Comparison of ENCODE assay signal across 8 cellular contexts in genomic region chr15:65869954-65870871, GRCh38. TPM values are rescaled to one million over a fixed set of nuclear protein-coding genes. Genes with fewer than 3 reads are reported as not detected.
DNase-seq lines count a peak whose midpoint lies in the region; ATAC-seq and TF ChIP-seq lines count a peak whose summit lies in the region.

No MANE protein-coding gene starts in this region.

- 0 out of 2 replicates have a peak, but pooled peaks cover 4% of the 10 kb centered on the region for H3F3A ChIP-seq in MM.1S (ENCODE audit: insufficient read depth, low read length)

- H3K27me3 ChIP-seq in MM.1S (replicated peaks; ENCODE audit: insufficient read depth, low read length) (no peaks in the 10 kb centered on the region), WERI-Rb-1 (ENCODE audit: insufficient read depth, low read depth, severe bottlenecking) (no peaks in the 10 kb centered on the region), mononuclear cell (ENCODE audit: insufficient read depth, low read length) (no peaks in the 10 kb centered on the region), thyroid gland (no peaks in the 10 kb centered on the region)

- H3K4me1 Mint-ChIP-seq in activated naive CD4-positive, alpha-beta T cell treated with anti-CD3 and anti-CD28 coated beads for 36 hours (ENCODE audit: low read depth): peaks cover 28% of the 10 kb centered on the region

- no peaks in the 10 kb centered on the region for H3K36me3 ChIP-seq in MM.1S (replicated peaks; ENCODE audit: insufficient read depth, low read length)
- H3K36me3 ChIP-seq in WERI-Rb-1: peaks cover 6% of the 10 kb centered on the region; the same call in 1 of the 2 replicates
- no peaks in the 10 kb centered on the region for H3K36me3 ChIP-seq in thyroid gland

- H4K20me1 ChIP-seq in MM.1S (ENCODE audit: insufficient read depth, low read length): peaks cover 3% of the 10 kb centered on the region; the same call in 1 of the 2 replicates

- intact Hi-C loops in activated naive CD4-positive, alpha-beta T cell treated with anti-CD3 and anti-CD28 coated beads for 36 hours (cut with micrococcal nuclease): loop anchor here (1.0 to 5.0 kb wide), 6 partner anchors 37 to 422 kb away; partner anchors contain the start of genes DENND4A, DIS3L, DPP8 and INTS14
- intact Hi-C loops in thyroid gland (cut with DNase I): no loop called here

- CTCF ChIA-PET in activated naive CD4-positive, alpha-beta T cell treated with anti-CD3 and anti-CD28 coated beads for 36 hours (lab: Charles Lee): interaction anchor here (1.0 to 2.4 kb wide), 5 partner anchors 11 to 112 kb away, joined by 3 to 12 read pairs (median 5); no protein-coding TSS in a partner anchor

- 1 to 2% methylated on average over 43 of the region's 43 CpGs for WGBS in thyroid gland, 2 donors

- peak overlapping the region; percentile 95 for H3K27ac Mint-ChIP-seq in activated naive CD4-positive, alpha-beta T cell treated with anti-CD3 and anti-CD28 coated beads for 36 hours

- peaks cover 4% of the 10 kb centered on the region for H3K27me3 Mint-ChIP-seq in activated naive CD4-positive, alpha-beta T cell treated with anti-CD3 and anti-CD28 coated beads for 36 hours (ENCODE audit: low read depth)

- peak in 1 of 2 donors; percentile 29 for TF ChIP-seq POLR2A in thyroid gland (IDR thresholded peaks at IDR 0.05)

- peak overlapping the region; percentile 90 for H2AFZ ChIP-seq in MM.1S (ENCODE audit: low read length)

- H3K79me2 ChIP-seq in MM.1S (ENCODE audit: low read length): peaks cover 56% of the 10 kb centered on the region

- H3K9me3 ChIP-seq in MM.1S (replicated peaks; ENCODE audit: insufficient read depth, low read length): no peaks in the 10 kb centered on the region
- H3K9me3 ChIP-seq in WERI-Rb-1 (ENCODE audit: severe bottlenecking): no peaks in the 10 kb centered on the region
- no peaks in the 10 kb centered on the region for H3K9me3 ChIP-seq in mononuclear cell (ENCODE audit: low read depth, low read length)
- H3K9me3 ChIP-seq in thyroid gland: no peaks in the 10 kb centered on the region

- H3K36me3 Mint-ChIP-seq in activated naive CD4-positive, alpha-beta T cell treated with anti-CD3 and anti-CD28 coated beads for 36 hours (ENCODE audit: low read depth): peaks cover 10% of the 10 kb centered on the region

- peak overlapping the region; percentile 85 for H3K9ac ChIP-seq in MM.1S (ENCODE audit: low read length)

- no peaks in the 10 kb centered on the region for H3K9me3 Mint-ChIP-seq in activated naive CD4-positive, alpha-beta T cell treated with anti-CD3 and anti-CD28 coated beads for 36 hours

- H3K4me3 ChIP-seq in MM.1S (ENCODE audit: low read length) (peak overlapping the region; percentile 99), WERI-Rb-1 (ENCODE audit: low read depth, low read length) (peak overlapping the region; percentile 75), epithelial cell of esophagus (ENCODE audit: low read length) (peak overlapping the region; percentile 89), mononuclear cell (ENCODE audit: low read length) (peak overlapping the region; percentile 78), thyroid gland (replicated peaks in 1 of 3) (peak overlapping the region; percentile 93 to 100 (median 95))

- peak; percentile 38 for DNase-seq in activated naive CD4-positive, alpha-beta T cell treated with anti-CD3 and anti-CD28 coated beads for 36 hours
- DNase-seq in activated naive CD4-positive, alpha-beta T cell (lab: John Stamatoyannopoulos, UW): no peak
- no peak for DNase-seq in MM.1S
- DNase-seq in WERI-Rb-1: peak; percentile 20
- DNase-seq in epithelial cell of esophagus (ENCODE audit: low read depth): peak; percentile 83
- peak; percentile 57 to 63 for DNase-seq in thyroid gland

- H3K4me1 ChIP-seq in MM.1S (ENCODE audit: low read length) (peaks cover 4% of the 10 kb centered on the region; the same call in 1 of the 2 replicates), mononuclear cell (ENCODE audit: insufficient read depth, low read length) (peaks cover 26% of the 10 kb centered on the region), thyroid gland (peaks cover 13 to 18% of the 10 kb centered on the region in 2 donors)

- peak overlapping the region; percentile 99 for H3K4me3 Mint-ChIP-seq in activated naive CD4-positive, alpha-beta T cell treated with anti-CD3 and anti-CD28 coated beads for 36 hours

- TF ChIP-seq CTCF in MM.1S (IDR thresholded peaks at IDR 0.05; ENCODE audit: low read length): no peak
- TF ChIP-seq CTCF in WERI-Rb-1 (IDR thresholded peaks at IDR 0.05; ENCODE audit: low read depth, low read length): no peak
- TF ChIP-seq CTCF in epithelial cell of esophagus (IDR thresholded peaks at IDR 0.05; ENCODE audit: insufficient read depth, low read depth, low read length, missing control alignments): no peak
- no peak for TF ChIP-seq CTCF in thyroid gland (IDR thresholded peaks at IDR 0.05)

- H3K4me2 ChIP-seq in MM.1S (ENCODE audit: low read depth, low read length): peak overlapping the region; percentile 81

- no peak for ATAC-seq in HG03097 (IDR thresholded peaks at IDR 0.05; ENCODE audit: low FRiP score, unreplicated experiment)

- H3K9me2 ChIP-seq in MM.1S (replicated peaks; ENCODE audit: insufficient read depth, low read length): no peaks in the 10 kb centered on the region

- H3K27ac ChIP-seq in MM.1S (ENCODE audit: low read length) (peak overlapping the region; percentile 68; the same call in 1 of the 2 replicates), WERI-Rb-1 (peak overlapping the region; percentile 98), thyroid gland (peak overlapping the region; percentile 88 to 93 (median 89))

RNA-seq across cellular contexts. Expression of gene RAB11A, which starts 0.9 kb away (rescaled TPM):
- total RNA-seq in activated naive CD4-positive, alpha-beta T cell treated with anti-CD3 and anti-CD28 coated beads for 36 hours: 100 to 1,000 TPM; 151 to 157 TPM
- total RNA-seq in mononuclear cell (139 TPM), thyroid gland (100 to 1,000 TPM; 201 to 369 (median 280) TPM)

Comparison
In these comparisons a context has a peak if more than half of its experiments do, and no peak if none do; other contexts are left out.
1. DNase-seq: peak in activated naive CD4-positive, alpha-beta T cell treated with anti-CD3 and anti-CD28 coated beads for 36 hours (single experiment), WERI-Rb-1 (single experiment), epithelial cell of esophagus (single experiment) and thyroid gland (2 of 2); none in activated naive CD4-positive, alpha-beta T cell (0 of 4) and MM.1S (single experiment).
2. Peak in every context shown above with its lines, with median percentiles within 50 percentile points of each other: H3K27ac ChIP-seq and H3K4me3 ChIP-seq.